18 cellular contexts compared by ENCODE assay signal in the genomic region with DNA sequence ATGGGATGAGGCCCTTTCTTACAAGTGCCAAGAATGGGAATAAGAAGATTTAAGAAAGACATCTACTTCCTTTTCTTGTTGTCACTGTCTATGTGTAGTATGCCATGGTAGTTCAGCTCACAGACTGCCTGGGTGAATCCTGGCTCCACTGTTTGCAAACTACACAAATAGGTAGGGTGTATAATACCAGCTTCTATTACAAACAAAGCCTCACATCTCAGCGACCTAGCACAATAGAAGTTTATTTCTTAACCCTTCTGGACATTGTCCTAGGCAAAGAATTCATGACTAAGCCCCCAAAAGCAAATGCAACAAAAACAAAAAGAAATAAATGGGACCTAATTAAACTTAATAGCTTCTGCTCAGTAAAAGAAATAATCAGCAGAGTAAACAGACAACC.
"Had no signal": no experiment of that assay in that cellular context is flagged by ENCODE, and none has a peak within 500 bp of the region (broad histone marks: within the 10 kb centered on the region; RNA-seq: fewer than 3 reads in every experiment).

No MANE protein-coding gene starts in this region.

- H3K4me3 Mint-ChIP-seq: dendritic cell treated with granulocyte-macrophage colony-stimulating factor and Interleukin-4, amounts not matched to agents 40 ng/mL and 50 ng/mL, for 4 days; effector memory CD8-positive, alpha-beta T cell; immature natural killer cell; memory B cell; mesothelial cell of epicardium; natural killer cell; neural crest cell had no signal

- H3K27ac Mint-ChIP-seq: dendritic cell treated with granulocyte-macrophage colony-stimulating factor and Interleukin-4, amounts not matched to agents 40 ng/mL and 50 ng/mL, for 4 days; effector memory CD8-positive, alpha-beta T cell; immature natural killer cell; memory B cell; mesothelial cell of epicardium; natural killer cell had no signal

- H3K9me3 Mint-ChIP-seq: dendritic cell treated with granulocyte-macrophage colony-stimulating factor and Interleukin-4, amounts not matched to agents 40 ng/mL and 50 ng/mL, for 4 days; effector memory CD8-positive, alpha-beta T cell; memory B cell; natural killer cell; neural crest cell had no signal

- H3K36me3 Mint-ChIP-seq: immature natural killer cell, memory B cell, mesothelial cell of epicardium, natural killer cell had no signal

- FAIRE-seq: kidney had no signal

- DNase-seq: effector memory CD8-positive, alpha-beta T cell; esophagus squamous epithelium; foreskin fibroblast; immature natural killer cell; kidney; left cardiac atrium; left ventricle myocardium inferior; lower lobe of right lung; natural killer cell; nucleus accumbens; ovary; stimulated activated CD4-positive, alpha-beta T cell treated with anti-CD3 and anti-CD28 coated beads, Interleukin-2, amount 100 ng/mL, for 48 hours; stimulated activated naive CD4-positive, alpha-beta T cell treated with Interleukin-2 at 50 U/mL for 16 hours; trophoblast cell had no signal

- H3K4me1 Mint-ChIP-seq: immature natural killer cell, memory B cell, natural killer cell had no signal
